8 cellular contexts compared by ENCODE assay signal in genomic region chr6:157667211-157668033, GRCh38.
DNase-seq lines count a peak whose midpoint lies in the region; ATAC-seq and TF ChIP-seq lines count a peak whose summit lies in the region.

No MANE protein-coding gene starts in this region.

- peaks cover 0 to 7% (median 4%) of the 10 kb centered on the region in 3 donors for H3K36me3 ChIP-seq in esophagus squamous epithelium
- no peaks in the 10 kb centered on the region for H3K36me3 ChIP-seq in neural cell (ENCODE audit: insufficient read depth, low read length)
- H3K36me3 ChIP-seq in tibial artery: peaks cover 0 to under 1% (median 0%) of the 10 kb centered on the region in 3 donors

- no peak overlapping the region for H3K4me2 ChIP-seq in neural cell (ENCODE audit: low read length)

- ATAC-seq in HG03432 (IDR thresholded peaks at IDR 0.05; ENCODE audit: unreplicated experiment) (peak; percentile 64), HG03571 (IDR thresholded peaks at IDR 0.05; ENCODE audit: unreplicated experiment) (no peak)

- intact Hi-C loops in esophagus squamous epithelium (cut with DNase I) (loop anchor here (10.0 kb wide), 1 partner anchor 207 kb away; no protein-coding TSS in a partner anchor), tibial artery (cut with DNase I; ENCODE audit: low total_unique reads) (loop anchor here (5.0 kb wide), 1 partner anchor 345 kb away; the partner anchor contains the start of gene TMEM242)

- no peaks in the 10 kb centered on the region for H3F3A ChIP-seq in neural cell (ENCODE audit: insufficient read depth, low read length, poor library complexity, severe bottlenecking)

- DNase-seq in EH (ENCODE audit: low read depth) (peak; percentile 92), NOMO-1 (lab: John Stamatoyannopoulos, UW; ENCODE audit: unreplicated experiment in 2 of 2) (peak; percentile 73 to 82), activated T-cell treated with anti-CD3 and anti-CD28 coated beads for 24 hours (ENCODE audit: low read depth) (peak; percentile 50), esophagus squamous epithelium (lab: John Stamatoyannopoulos, UW) (no peak), tibial artery (peak in 1 of 2 donors; percentile 60)

- no peak overlapping the region for H3K9ac ChIP-seq in neural cell (ENCODE audit: low read length)

- peak; percentile 92 for TF ChIP-seq RAD21 in neural cell (conservative IDR thresholded peaks at IDR 0.05)

- H3K27me3 ChIP-seq in esophagus squamous epithelium (no peaks in the 10 kb centered on the region), neural cell (ENCODE audit: insufficient read depth, low read depth, low read length) (no peaks in the 10 kb centered on the region), tibial artery (no peaks in the 10 kb centered on the region)

- H3K9me2 ChIP-seq in neural cell (ENCODE audit: insufficient read depth, low read length): no peaks in the 10 kb centered on the region

- H3K9me3 ChIP-seq in esophagus squamous epithelium (no peaks in the 10 kb centered on the region), neural cell (ENCODE audit: low read length) (no peaks in the 10 kb centered on the region), tibial artery (no peaks in the 10 kb centered on the region)

- WGBS in esophagus squamous epithelium, 2 donors: 38 to 40% methylated on average over 12 of the region's 12 CpGs

- TF ChIP-seq POLR2A in esophagus squamous epithelium (IDR thresholded peaks at IDR 0.05): no peak

- H3K4me3 ChIP-seq in esophagus squamous epithelium: no peak overlapping the region
- H3K4me3 ChIP-seq in neural cell (ENCODE audit: low read length): no peak overlapping the region
- no peak overlapping the region for H3K4me3 ChIP-seq in tibial artery

- no peaks in the 10 kb centered on the region for H3K79me2 ChIP-seq in neural cell (replicated peaks; ENCODE audit: insufficient read depth, low read length)

- H4K20me1 ChIP-seq in neural cell (ENCODE audit: insufficient read depth): no peaks in the 10 kb centered on the region

- H3K27ac ChIP-seq in esophagus squamous epithelium (no peak overlapping the region), neural cell (ENCODE audit: low read length) (no peak overlapping the region), tibial artery (peak overlapping the region in 1 of 2 donors; percentile 16)

- TF ChIP-seq CTCF in esophagus squamous epithelium (IDR thresholded peaks at IDR 0.05): peak; percentile 72 to 87 (median 82)
- TF ChIP-seq CTCF in neural cell (IDR thresholded peaks at IDR 0.05; ENCODE audit: poor library complexity, severe bottlenecking): peak; percentile 89
- TF ChIP-seq CTCF in tibial artery (IDR thresholded peaks at IDR 0.05): peak; percentile 72 to 76

- peaks cover 5 to 22% (median 14%) of the 10 kb centered on the region in 3 donors for H3K4me1 ChIP-seq in esophagus squamous epithelium
- peaks cover 5 to 34% (median 13%) of the 10 kb centered on the region in 4 donors for H3K4me1 ChIP-seq in tibial artery

- TF ChIP-seq EP300 in neural cell (conservative IDR thresholded peaks at IDR 0.05; ENCODE audit: poor library complexity, severe bottlenecking): no peak

- no peak overlapping the region for H2AFZ ChIP-seq in neural cell (ENCODE audit: low read depth, low read length)

TF ChIP-seq in neural cell, 6 proteins besides CTCF, POLR2A, EP300 and RAD21:
- peak; percentile 93 for TF ChIP-seq SMC3 (conservative IDR thresholded peaks at IDR 0.05; ENCODE audit: poor library complexity)
- TF ChIP-seq TAF1 (IDR thresholded peaks at IDR 0.05; ENCODE audit: low read depth): no peak
TF ChIP-seq in neural cell: peak in this region for 1.
